Comparison of ENCODE assay signal across 27 cellular contexts in the genomic region with DNA sequence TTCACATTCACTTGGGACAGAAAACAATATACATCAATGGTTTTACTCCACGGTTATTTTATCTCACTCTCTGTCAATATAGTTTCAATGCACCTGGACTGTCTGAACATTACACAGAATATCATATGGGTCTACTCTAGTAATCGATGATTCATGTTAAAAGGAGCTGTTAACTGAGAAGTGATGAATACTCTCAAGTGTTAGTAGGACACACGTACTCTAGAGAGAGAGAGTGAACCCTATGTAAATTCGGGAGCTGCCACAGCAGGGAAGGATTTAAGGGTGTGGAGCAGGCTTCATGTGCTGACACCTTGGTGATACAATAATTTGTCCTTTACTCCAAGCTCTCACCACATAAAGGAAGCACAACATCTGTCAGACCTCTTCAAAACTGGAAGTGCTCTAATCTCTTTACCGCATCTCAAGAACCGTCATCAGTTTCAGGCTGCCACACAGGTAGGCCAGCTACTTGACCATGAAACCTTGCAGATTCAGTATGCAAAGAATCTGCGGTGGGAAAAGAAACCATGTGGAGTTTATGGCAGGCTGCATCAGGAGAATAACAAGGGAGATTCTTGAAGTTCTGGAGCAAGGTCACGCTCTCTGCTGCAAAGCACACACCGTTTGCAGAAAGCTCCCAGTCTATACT.
DNase-seq lines count a peak whose midpoint lies in the region; ATAC-seq and TF ChIP-seq lines count a peak whose summit lies in the region.
"Had no signal": no experiment of that assay in that cellular context is flagged by ENCODE, and none has a peak within 500 bp of the region (broad histone marks: within the 10 kb centered on the region; RNA-seq: fewer than 3 reads in every experiment).

No MANE protein-coding gene starts in this region.

- no peak for TF ChIP-seq CTCF in chondrocyte (IDR thresholded peaks at IDR 0.05)

- no peaks in the 10 kb centered on the region for H3K4me1 Mint-ChIP-seq in activated T-helper 17 cell treated with anti-CD3 and anti-CD28 coated beads, Interleukin-2, amount 50 U/mL, for 72 hours
- peaks cover 17% of the 10 kb centered on the region for H3K4me1 Mint-ChIP-seq in chondrocyte (ENCODE audit: low read depth)
- H3K4me1 Mint-ChIP-seq: activated B cell treated with CpG ODN at 0.5 μM for 24 hours; central memory CD8-positive, alpha-beta T cell; stimulated activated memory B cell treated with anti-CD40 and anti-IgM and Interleukin-4, amounts not matched to agents 10 μg/mL and 1 μg/mL and 100 μg/mL, for 72 hours had no signal

- H3K4me3 Mint-ChIP-seq in activated T-helper 17 cell treated with anti-CD3 and anti-CD28 coated beads, Interleukin-2, amount 50 U/mL, for 72 hours: no peak overlapping the region
- no peak overlapping the region for H3K4me3 Mint-ChIP-seq in chondrocyte (ENCODE audit: unreplicated experiment)
- H3K4me3 Mint-ChIP-seq: activated B cell treated with CpG ODN at 0.5 μM for 24 hours; activated T-cell treated with anti-CD3 and anti-CD28 coated beads, Interleukin-2, amount 50 U/mL, for 4 hours; central memory CD8-positive, alpha-beta T cell; stimulated activated memory B cell treated with anti-CD40 and anti-IgM and Interleukin-4, amounts not matched to agents 10 μg/mL and 1 μg/mL and 100 μg/mL, for 72 hours had no signal

- DNase-seq in DMS79 treated with DMSO at 0.1 percent for 48 hours (lab: John Stamatoyannopoulos, UW) (peak; percentile 74), NCI-H187 treated with DMSO at 0.1 percent for 48 hours (lab: John Stamatoyannopoulos, UW) (peak; percentile 71), COR-L47 (lab: John Stamatoyannopoulos, UW) (no peak), chondrocyte (ENCODE audit: low spot score) (no peak), MV-4-11 (lab: John Stamatoyannopoulos, UW) (no peak)
- DNase-seq: activated B cell treated with CpG ODN at 0.5 μM for 24 hours; activated CD4-positive, alpha-beta T cell treated with anti-CD3 and anti-CD28 coated beads, Interleukin-2, amount 50 U/mL, for 1 hour; activated naive CD4-positive, alpha-beta T cell; activated T-cell treated with anti-CD3 and anti-CD28 coated beads, Interleukin-2, amount 50 U/mL, for 4 hours; dermis blood vessel endothelial cell; hippocampal formation; KG1; left lung; MG63; NCI-H1436 treated with DMSO at 0.1 percent for 48 hours; NCI-H226; SHP77; sigmoid colon; stimulated activated CD4-positive, alpha-beta T cell treated with anti-CD3 and anti-CD28 coated beads, Interleukin-4, amount 100 ng/mL, for 4 hours had no signal

- no peaks in the 10 kb centered on the region for H3K36me3 Mint-ChIP-seq in activated T-helper 17 cell treated with anti-CD3 and anti-CD28 coated beads, Interleukin-2, amount 50 U/mL, for 72 hours (ENCODE audit: low read depth)
- H3K36me3 Mint-ChIP-seq in chondrocyte (ENCODE audit: low read depth): no peaks in the 10 kb centered on the region
- H3K36me3 Mint-ChIP-seq: stimulated activated memory B cell treated with anti-CD40 and anti-IgM and Interleukin-4, amounts not matched to agents 10 μg/mL and 1 μg/mL and 100 μg/mL, for 72 hours had no signal

- H3K27ac Mint-ChIP-seq in activated T-helper 17 cell treated with anti-CD3 and anti-CD28 coated beads, Interleukin-2, amount 50 U/mL, for 72 hours: no peak overlapping the region
- H3K27ac Mint-ChIP-seq in chondrocyte (ENCODE audit: unreplicated experiment): no peak overlapping the region
- H3K27ac Mint-ChIP-seq: activated B cell treated with CpG ODN at 0.5 μM for 24 hours; progenitor cell of endocrine pancreas; stimulated activated memory B cell treated with anti-CD40 and anti-IgM and Interleukin-4, amounts not matched to agents 10 μg/mL and 1 μg/mL and 100 μg/mL, for 72 hours had no signal

- ATAC-seq in GM19351 (IDR thresholded peaks at IDR 0.05; ENCODE audit: unreplicated experiment) (peak; percentile 78), HG03045 (IDR thresholded peaks at IDR 0.05; ENCODE audit: unreplicated experiment) (no peak)
- ATAC-seq in activated T-helper 17 cell treated with anti-CD3 and anti-CD28 coated beads, Interleukin-2, amount 50 U/mL, for 72 hours (replicated peaks): peak; percentile 46
- ATAC-seq: activated T-cell treated with anti-CD3 and anti-CD28 coated beads, Interleukin-2, amount 50 U/mL, for 4 hours; gastroesophageal sphincter; left lung; Panc1; stimulated activated memory B cell treated with anti-CD40 and anti-IgM and Interleukin-4, amounts not matched to agents 10 μg/mL and 1 μg/mL and 100 μg/mL, for 72 hours had no signal

- no peaks in the 10 kb centered on the region for H3K9me3 Mint-ChIP-seq in activated T-helper 17 cell treated with anti-CD3 and anti-CD28 coated beads, Interleukin-2, amount 50 U/mL, for 72 hours
- H3K9me3 Mint-ChIP-seq in chondrocyte (ENCODE audit: low read depth): no peaks in the 10 kb centered on the region
- H3K9me3 Mint-ChIP-seq: activated B cell treated with CpG ODN at 0.5 μM for 24 hours; central memory CD8-positive, alpha-beta T cell; stimulated activated memory B cell treated with anti-CD40 and anti-IgM and Interleukin-4, amounts not matched to agents 10 μg/mL and 1 μg/mL and 100 μg/mL, for 72 hours had no signal

- H3K27me3 Mint-ChIP-seq in activated T-helper 17 cell treated with anti-CD3 and anti-CD28 coated beads, Interleukin-2, amount 50 U/mL, for 72 hours: peaks cover 41% of the 10 kb centered on the region
- peaks cover 10% of the 10 kb centered on the region for H3K27me3 Mint-ChIP-seq in chondrocyte (ENCODE audit: low read depth)

Comparison
In these comparisons a context has a peak if more than half of its experiments do, and no peak if none do; other contexts are left out.
1. DNase-seq: peak in DMS79 treated with DMSO at 0.1 percent for 48 hours (single experiment) and NCI-H187 treated with DMSO at 0.1 percent for 48 hours (single experiment); none in COR-L47 (single experiment), chondrocyte (single experiment) and MV-4-11 (single experiment).